ENCODE assay signal across 8 cellular contexts in the genomic region with DNA sequence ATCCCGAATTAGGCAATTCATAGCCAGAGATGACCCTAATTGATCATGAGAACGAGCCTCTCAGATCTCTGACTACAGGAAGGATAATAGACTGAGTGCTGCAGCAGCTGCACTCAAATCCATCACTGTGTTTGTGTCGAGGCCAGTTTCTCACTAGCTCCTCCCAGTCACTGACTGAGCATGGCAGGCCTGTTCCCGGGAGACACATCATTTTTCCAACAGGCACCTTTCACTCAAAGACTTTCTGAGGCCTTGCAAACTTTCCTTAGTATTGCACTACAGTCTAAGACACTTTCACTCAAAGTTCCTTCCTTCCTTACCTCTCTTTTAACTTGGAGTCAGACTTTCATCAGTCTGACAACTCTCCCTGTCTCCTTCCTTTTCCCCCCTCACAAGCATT. TPM values are rescaled to one million over a fixed set of nuclear protein-coding genes. Genes with fewer than 3 reads are reported as not detected.
DNase-seq lines count a peak whose midpoint lies in the region; ATAC-seq and TF ChIP-seq lines count a peak whose summit lies in the region.

No MANE protein-coding gene starts in this region.

- H3K23ac ChIP-seq in mesenchymal stem cell (ENCODE audit: low read length in 2 of 2): no peak overlapping the region

- H3K9me3 Mint-ChIP-seq in CD14-positive monocyte (no peaks in the 10 kb centered on the region), endothelial cell (ENCODE audit: unreplicated experiment) (no peaks in the 10 kb centered on the region)

- no peak for TF ChIP-seq POLR2A in GM18505 (IDR thresholded peaks at IDR 0.05; ENCODE audit: borderline replicate concordance, extremely low read depth, insufficient read depth, insufficient read length)

- no peak overlapping the region for H2BK5ac ChIP-seq in mesenchymal stem cell (ENCODE audit: low read depth, low read length, poor library complexity, severe bottlenecking)

- no peak for DNase-seq in CD14-positive monocyte (ENCODE audit: low spot score)
- DNase-seq in H7: peak; percentile 44
- peak; percentile 60 for DNase-seq in WERI-Rb-1
- DNase-seq in mesenchymal stem cell: peak; percentile 39
- DNase-seq in LoVo (ENCODE audit: low spot score): no peak
- DNase-seq in endothelial cell (ENCODE audit: low spot score): no peak

- TF ChIP-seq CTCF in CD14-positive monocyte (IDR thresholded peaks at IDR 0.05): no peak
- no peak for TF ChIP-seq CTCF in WERI-Rb-1 (IDR thresholded peaks at IDR 0.05; ENCODE audit: low read depth, low read length)
- no peak for TF ChIP-seq CTCF in endothelial cell (IDR thresholded peaks at IDR 0.05; ENCODE audit: unreplicated experiment)

- intact Hi-C loops in CD14-positive monocyte (cut with micrococcal nuclease): no loop called here

- no peak overlapping the region for H3K4me3 Mint-ChIP-seq in CD14-positive monocyte
- H3K4me3 Mint-ChIP-seq in endothelial cell (ENCODE audit: unreplicated experiment): no peak overlapping the region

- no peak overlapping the region for H3K18ac ChIP-seq in mesenchymal stem cell (ENCODE audit: low read depth in 1 of 2, low read length in 2 of 2)

- H3K27ac ChIP-seq in WERI-Rb-1 (no peak overlapping the region), mesenchymal stem cell (ENCODE audit: low read length, poor library complexity, severe bottlenecking) (no peak overlapping the region)

- H2BK120ac ChIP-seq in mesenchymal stem cell (ENCODE audit: low read depth, low read length): no peak overlapping the region

- H3K36me3 Mint-ChIP-seq in CD14-positive monocyte (peaks cover 10 to 23% of the 10 kb centered on the region in 2 donors), endothelial cell (ENCODE audit: low read depth, unreplicated experiment) (peaks cover 5% of the 10 kb centered on the region)

- H3K4ac ChIP-seq in mesenchymal stem cell (ENCODE audit: low read depth in 1 of 2, low read length in 2 of 2): no peak overlapping the region

- no peak overlapping the region for H4K8ac ChIP-seq in mesenchymal stem cell (ENCODE audit: low read length)

- no peak overlapping the region for H2BK12ac ChIP-seq in mesenchymal stem cell (ENCODE audit: low read length in 2 of 2)

- H2AK5ac ChIP-seq in mesenchymal stem cell (ENCODE audit: low read length, severe bottlenecking): no peak overlapping the region

- H3K27ac Mint-ChIP-seq in CD14-positive monocyte: peak overlapping the region in 4 of 7 donors; percentile 26 to 74 (median 54)
- no peak overlapping the region for H3K27ac Mint-ChIP-seq in endothelial cell (ENCODE audit: unreplicated experiment)

- no peak overlapping the region for H2AFZ ChIP-seq in mesenchymal stem cell (ENCODE audit: low read depth, low read length)

- H3K27me3 Mint-ChIP-seq in CD14-positive monocyte (ENCODE audit: low read depth in 3 of 3): no peaks in the 10 kb centered on the region
- H3K27me3 Mint-ChIP-seq in endothelial cell (ENCODE audit: unreplicated experiment): no peaks in the 10 kb centered on the region

- H3K4me3 ChIP-seq in H7 (ENCODE audit: insufficient read depth, low read depth, low read length) (no peak overlapping the region), WERI-Rb-1 (ENCODE audit: low read depth, low read length) (no peak overlapping the region), mesenchymal stem cell (ENCODE audit: insufficient read depth in 1 of 2, low read depth in 1 of 2, low read length in 2 of 2) (no peak overlapping the region)

- H3K14ac ChIP-seq in mesenchymal stem cell (ENCODE audit: low read length in 2 of 2): no peak overlapping the region

- 40% methylated on average over 4 of the region's 4 CpGs for WGBS in mesenchymal stem cell

- H3K4me1 ChIP-seq in mesenchymal stem cell (ENCODE audit: control insufficient read depth, insufficient read depth, low read depth, low read length): no peaks in the 10 kb centered on the region

- no peaks in the 10 kb centered on the region; the same call in 1 of the 2 replicates for H3K36me3 ChIP-seq in H7 (replicated peaks; ENCODE audit: control insufficient read depth, insufficient read depth, low read length)
- H3K36me3 ChIP-seq in WERI-Rb-1: no peaks in the 10 kb centered on the region
- H3K36me3 ChIP-seq in mesenchymal stem cell (ENCODE audit: control insufficient read depth in 1 of 2, insufficient read depth in 2 of 2, low read depth in 1 of 2, low read length in 2 of 2): peaks cover under 1 to 13% of the 10 kb centered on the region in 2 experiments

- H3K27me3 ChIP-seq in H7 (ENCODE audit: control insufficient read depth, insufficient read depth, low read length): no peaks in the 10 kb centered on the region
- no peaks in the 10 kb centered on the region for H3K27me3 ChIP-seq in WERI-Rb-1 (ENCODE audit: insufficient read depth, low read depth, severe bottlenecking)
- no peaks in the 10 kb centered on the region for H3K27me3 ChIP-seq in mesenchymal stem cell (ENCODE audit: control insufficient read depth in 1 of 2, insufficient read depth in 1 of 2, low read length in 2 of 2)

- H3K79me1 ChIP-seq in mesenchymal stem cell (replicated peaks; ENCODE audit: low read length, poor library complexity, severe bottlenecking): peaks cover 14% of the 10 kb centered on the region

- no peak overlapping the region for H2BK15ac ChIP-seq in mesenchymal stem cell (ENCODE audit: low read depth, poor library complexity, severe bottlenecking)

- no peak overlapping the region for H3K4me2 ChIP-seq in mesenchymal stem cell (ENCODE audit: low read length, poor library complexity, severe bottlenecking)

- ATAC-seq in HG03139 (IDR thresholded peaks at IDR 0.05; ENCODE audit: unreplicated experiment): no peak
- ATAC-seq in GM18505 (IDR thresholded peaks at IDR 0.05; ENCODE audit: unreplicated experiment): no peak

- H3K4me1 Mint-ChIP-seq in CD14-positive monocyte (peaks cover 17% of the 10 kb centered on the region), endothelial cell (ENCODE audit: unreplicated experiment) (peaks cover 8% of the 10 kb centered on the region)

- H3K9me3 ChIP-seq in WERI-Rb-1 (ENCODE audit: severe bottlenecking): no peaks in the 10 kb centered on the region
- no peaks in the 10 kb centered on the region for H3K9me3 ChIP-seq in mesenchymal stem cell (ENCODE audit: control insufficient read depth, low read length)

- H3K9ac ChIP-seq in mesenchymal stem cell (ENCODE audit: low read length): peak overlapping the region; percentile 25

- no peak overlapping the region for H4K91ac ChIP-seq in mesenchymal stem cell (ENCODE audit: low read length)

RNA-seq across cellular contexts. Expression of a gene that starts 13.7 kb away (rescaled TPM):
- 1 to 10 TPM; 5.3 to 7.7 TPM for polyA plus RNA-seq in CD14-positive monocyte
- total RNA-seq in H7 (2014; rRNA removed; shearing (Covaris generic)): 8.4 and 22.0 TPM in 2 replicates
- polyA plus RNA-seq in mesenchymal stem cell (2013, experiment 1 of 2): 25.2 TPM
- 22.5 TPM for polyA plus RNA-seq in mesenchymal stem cell (2013, experiment 2 of 2)
- total RNA-seq in endothelial cell (ENCODE audit: unreplicated experiment): 35.3 TPM

Comparison
In these comparisons a context has a peak if more than half of its experiments do, and no peak if none do; other contexts are left out.
1. DNase-seq: peak in H7 (single experiment), WERI-Rb-1 (single experiment) and mesenchymal stem cell (single experiment); none in CD14-positive monocyte (single experiment), LoVo (single experiment) and endothelial cell (single experiment).